Comparison of ENCODE assay signal across 8 cellular contexts in the genomic region with DNA sequence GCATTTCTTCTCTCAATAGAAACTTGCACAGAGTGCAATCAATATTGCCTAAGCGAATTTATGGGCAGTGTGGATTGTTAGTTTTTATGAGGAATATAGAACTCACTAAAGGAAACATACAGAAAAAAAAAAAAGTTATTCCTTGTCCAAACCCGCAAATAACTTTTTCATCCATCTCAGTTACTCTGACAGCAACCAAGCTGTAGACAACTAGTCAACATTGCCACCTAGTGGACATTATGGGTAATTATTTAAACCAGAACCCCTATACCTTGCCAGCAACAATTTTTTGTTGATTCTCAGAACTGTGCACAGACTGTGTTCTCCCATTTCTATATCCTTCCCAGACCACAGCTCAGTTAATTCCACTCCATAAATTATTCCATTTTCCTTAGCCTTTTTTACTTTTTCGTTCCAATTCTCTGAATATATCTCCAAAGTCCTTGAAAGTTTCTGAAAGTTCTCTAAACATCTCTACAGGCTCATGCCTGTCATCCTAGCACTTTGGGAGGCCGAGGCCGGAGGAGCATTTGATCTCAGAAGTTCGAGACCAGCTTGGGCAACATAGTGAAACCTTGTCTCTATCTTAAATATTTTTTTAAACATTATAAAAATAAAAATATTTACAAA. TPM values are rescaled to one million over a fixed set of nuclear protein-coding genes. Genes with fewer than 3 reads are reported as not detected.
DNase-seq lines count a peak whose midpoint lies in the region; ATAC-seq and TF ChIP-seq lines count a peak whose summit lies in the region.

No MANE protein-coding gene starts in this region.

- H3K36me3 ChIP-seq in OCI-LY1 (ENCODE audit: insufficient read depth, low read length), result no peaks in the 10 kb centered on the region; the same call in 1 of the 2 replicates
- H3K36me3 ChIP-seq in naive thymus-derived CD4-positive, alpha-beta T cell (ENCODE audit: control insufficient read depth in 2 of 3, insufficient read depth in 3 of 3, low read length in 3 of 3), result no peaks in the 10 kb centered on the region

- no peaks in the 10 kb centered on the region for H3K36me3 Mint-ChIP-seq in activated CD8-positive, alpha-beta memory T cell treated with anti-CD3 and anti-CD28 coated beads, Interleukin-2, amount 10 ng/mL, durations not matched to agents 7 days and 5 days
- H3K36me3 Mint-ChIP-seq in naive thymus-derived CD4-positive, alpha-beta T cell, result peaks cover 0 to 5% (median 3%) of the 10 kb centered on the region in 5 donors

- peaks cover 6% of the 10 kb centered on the region for H3K4me1 Mint-ChIP-seq in activated CD8-positive, alpha-beta memory T cell treated with anti-CD3 and anti-CD28 coated beads, Interleukin-2, amount 10 ng/mL, durations not matched to agents 7 days and 5 days
- H3K4me1 Mint-ChIP-seq in naive thymus-derived CD4-positive, alpha-beta T cell, result peaks cover 7 to 22% (median 16%) of the 10 kb centered on the region in 7 donors

- H3K4me2 ChIP-seq in OCI-LY1 (ENCODE audit: low read length), result no peak overlapping the region

- H3K9ac ChIP-seq in OCI-LY1 (ENCODE audit: low read length), result no peak overlapping the region

- H3K27me3 Mint-ChIP-seq in activated CD8-positive, alpha-beta memory T cell treated with anti-CD3 and anti-CD28 coated beads, Interleukin-2, amount 10 ng/mL, durations not matched to agents 7 days and 5 days, result peaks cover 60% of the 10 kb centered on the region
- peaks cover 17 to 67% (median 31%) of the 10 kb centered on the region in 5 donors for H3K27me3 Mint-ChIP-seq in naive thymus-derived CD4-positive, alpha-beta T cell

- POLR2A ChIA-PET in naive thymus-derived CD4-positive, alpha-beta T cell (lab: Charles Lee), result interaction anchor here (0.6 to 1.9 kb wide), 3 partner anchors 21 to 303 kb away, joined by 3 to 9 read pairs (median 5); no protein-coding TSS in a partner anchor

- DNase-seq in activated CD8-positive, alpha-beta memory T cell treated with anti-CD3 and anti-CD28 coated beads, Interleukin-2, amount 10 ng/mL, durations not matched to agents 7 days and 5 days, result no peak
- DNase-seq in activated CD8-positive, alpha-beta memory T cell treated with anti-CD3 and anti-CD28 coated beads, Interleukin-2, amount 50 U/mL, for 4 hours, result no peak
- no peak for DNase-seq in coronary artery (ENCODE audit: low spot score)
- peak in 7 of 9 donors; percentile 40 to 67 (median 57) for DNase-seq in naive thymus-derived CD4-positive, alpha-beta T cell

- H3K79me2 ChIP-seq in OCI-LY1 (ENCODE audit: insufficient read depth, low read length), result no peaks in the 10 kb centered on the region

- no peaks in the 10 kb centered on the region for H3K9me2 ChIP-seq in OCI-LY1 (ENCODE audit: low read depth, low read length)

- no peak overlapping the region for H3K4me3 Mint-ChIP-seq in activated CD8-positive, alpha-beta memory T cell treated with anti-CD3 and anti-CD28 coated beads, Interleukin-2, amount 10 ng/mL, durations not matched to agents 7 days and 5 days
- peak overlapping the region in 2 of 10 donors; percentile 3 to 10 for H3K4me3 Mint-ChIP-seq in naive thymus-derived CD4-positive, alpha-beta T cell

- ATAC-seq in activated CD8-positive, alpha-beta memory T cell treated with anti-CD3 and anti-CD28 coated beads, Interleukin-2, amount 10 ng/mL, durations not matched to agents 7 days and 5 days, result peak; percentile 67
- ATAC-seq in HG03342 (IDR thresholded peaks at IDR 0.05; ENCODE audit: unreplicated experiment), result peak; percentile 37
- peak; percentile 70 for ATAC-seq in naive thymus-derived CD4-positive, alpha-beta T cell
- no peak for ATAC-seq in HG03460 (IDR thresholded peaks at IDR 0.05; ENCODE audit: unreplicated experiment)
- no peak for ATAC-seq in HG03108 (IDR thresholded peaks at IDR 0.05; ENCODE audit: unreplicated experiment)

- H3K9me3 ChIP-seq in OCI-LY1 (ENCODE audit: low read length), result 0 out of 2 replicates have a peak, but pooled peaks cover 7% of the 10 kb centered on the region
- H3K9me3 ChIP-seq in naive thymus-derived CD4-positive, alpha-beta T cell (ENCODE audit: control insufficient read depth in 2 of 3, low read length in 3 of 3), result peaks cover 0 to 5% (median 0%) of the 10 kb centered on the region in 3 experiments

- no peaks in the 10 kb centered on the region for H3F3A ChIP-seq in OCI-LY1 (ENCODE audit: insufficient read depth, low read length)

- H3K4me1 ChIP-seq in OCI-LY1 (ENCODE audit: insufficient read depth, low read length, severe bottlenecking), result peaks cover 5% of the 10 kb centered on the region
- H3K4me1 ChIP-seq in naive thymus-derived CD4-positive, alpha-beta T cell (ENCODE audit: control insufficient read depth in 2 of 2, insufficient read depth in 2 of 2, low read length in 2 of 2), result peaks cover 0 to 6% of the 10 kb centered on the region in 2 donors

- CTCF ChIA-PET in activated CD8-positive, alpha-beta memory T cell treated with anti-CD3 and anti-CD28 coated beads, Interleukin-2, amount 10 ng/mL, durations not matched to agents 7 days and 5 days (lab: Charles Lee), result interaction anchor here (0.6 to 3.4 kb wide), 21 partner anchors 10 to 538 kb away, joined by 3 to 52 read pairs (median 5); a partner anchor contains a TSS
- CTCF ChIA-PET in naive thymus-derived CD4-positive, alpha-beta T cell (lab: Charles Lee), result interaction anchor here (0.5 to 3.5 kb wide), 27 partner anchors 9 to 1425 kb away, joined by 3 to 36 read pairs (median 4); a partner anchor contains a TSS

- intact Hi-C loops in naive thymus-derived CD4-positive, alpha-beta T cell (cut with micrococcal nuclease), result loop anchor here (1.0 to 5.0 kb wide), 10 partner anchors 26 to 537 kb away; a partner anchor contains a TSS

- H3K27ac ChIP-seq in OCI-LY1 (ENCODE audit: low read depth, low read length, poor library complexity, severe bottlenecking), result no peak overlapping the region
- H3K27ac ChIP-seq in coronary artery, result no peak overlapping the region
- no peak overlapping the region for H3K27ac ChIP-seq in naive thymus-derived CD4-positive, alpha-beta T cell (ENCODE audit: low read depth, low read length)

- TF ChIP-seq CTCF in OCI-LY1 (IDR thresholded peaks at IDR 0.05; ENCODE audit: low read length) (peak; percentile 60), coronary artery (IDR thresholded peaks at IDR 0.05) (peak; percentile 50)

- H3K27me3 ChIP-seq in OCI-LY1 (ENCODE audit: insufficient read depth, low read length), result no peaks in the 10 kb centered on the region
- H3K27me3 ChIP-seq in naive thymus-derived CD4-positive, alpha-beta T cell (ENCODE audit: control insufficient read depth in 2 of 2, insufficient read depth in 2 of 2, low read length in 2 of 2), result peaks cover 0 to 3% of the 10 kb centered on the region in 2 donors

- no peaks in the 10 kb centered on the region for H4K20me1 ChIP-seq in OCI-LY1 (ENCODE audit: insufficient read depth, low read length)

- no peaks in the 10 kb centered on the region for H3K9me3 Mint-ChIP-seq in activated CD8-positive, alpha-beta memory T cell treated with anti-CD3 and anti-CD28 coated beads, Interleukin-2, amount 10 ng/mL, durations not matched to agents 7 days and 5 days (ENCODE audit: low read depth)
- peaks cover 0 to 22% (median 3%) of the 10 kb centered on the region in 11 donors for H3K9me3 Mint-ChIP-seq in naive thymus-derived CD4-positive, alpha-beta T cell

- H2AFZ ChIP-seq in OCI-LY1 (ENCODE audit: low read length), result no peak overlapping the region

- H3K4me3 ChIP-seq in OCI-LY1 (ENCODE audit: low read depth, low read length, poor library complexity, severe bottlenecking), result no peak overlapping the region
- no peak overlapping the region for H3K4me3 ChIP-seq in coronary artery
- no peak overlapping the region for H3K4me3 ChIP-seq in naive thymus-derived CD4-positive, alpha-beta T cell (ENCODE audit: low read length)

- no peak overlapping the region for H3K27ac Mint-ChIP-seq in activated CD8-positive, alpha-beta memory T cell treated with anti-CD3 and anti-CD28 coated beads, Interleukin-2, amount 10 ng/mL, durations not matched to agents 7 days and 5 days
- peak overlapping the region in 1 of 9 donors; percentile 2 for H3K27ac Mint-ChIP-seq in naive thymus-derived CD4-positive, alpha-beta T cell

RNA-seq across cellular contexts. Expression of a gene that starts 2.6 kb away (rescaled TPM):
- not detected for total RNA-seq in activated CD8-positive, alpha-beta memory T cell treated with anti-CD3 and anti-CD28 coated beads, Interleukin-2, amount 10 ng/mL, durations not matched to agents 7 days and 5 days
- total RNA-seq in naive thymus-derived CD4-positive, alpha-beta T cell, result under 1 TPM in 3 of 5 experiments, not detected in 2; 0.08 to 0.76 (median 0.49) TPM
- 1 to 10 TPM in 1 of 2 donors, under 1 TPM in 1; 0.18 to 1.1 TPM for polyA plus RNA-seq in naive thymus-derived CD4-positive, alpha-beta T cell

Comparison
In these comparisons a context has a peak if more than half of its experiments do, and no peak if none do; other contexts are left out.
1. ATAC-seq: peak in activated CD8-positive, alpha-beta memory T cell treated with anti-CD3 and anti-CD28 coated beads, Interleukin-2, amount 10 ng/mL, durations not matched to agents 7 days and 5 days (single experiment), HG03342 (single experiment) and naive thymus-derived CD4-positive, alpha-beta T cell (single experiment); none in HG03460 (single experiment) and HG03108 (single experiment).
2. DNase-seq: peak in naive thymus-derived CD4-positive, alpha-beta T cell (7 of 9); none in activated CD8-positive, alpha-beta memory T cell treated with anti-CD3 and anti-CD28 coated beads, Interleukin-2, amount 10 ng/mL, durations not matched to agents 7 days and 5 days (single experiment), activated CD8-positive, alpha-beta memory T cell treated with anti-CD3 and anti-CD28 coated beads, Interleukin-2, amount 50 U/mL, for 4 hours (single experiment) and coronary artery (single experiment).